ENCODE assay signal across 1 cellular context in genomic region chr12:111763552-111763951, GRCh38. TPM values are rescaled to one million over a fixed set of nuclear protein-coding genes. Genes with fewer than 3 reads are reported as not detected.
"Had no signal": no experiment of that assay in that cellular context is flagged by ENCODE, and none has a peak within 500 bp of the region (broad histone marks: within the 10 kb centered on the region; RNA-seq: fewer than 3 reads in every experiment).

No MANE protein-coding gene starts in this region.

RNA-seq across cellular contexts. Expression of gene ALDH2, which starts 3.2 kb away (rescaled TPM):
- polyA plus RNA-seq: mammary epithelial cell had no signal
